Comparison of ENCODE assay signal across 14 cellular contexts in genomic region chr11:96161271-96162089, GRCh38.
A peak's percentile ranks its signal among the peaks of the same experiment; 100 is the strongest.
DNase-seq lines count a peak whose midpoint lies in the region; ATAC-seq and TF ChIP-seq lines count a peak whose summit lies in the region.
"Had no signal": no experiment of that assay in that cellular context is flagged by ENCODE, and none has a peak within 500 bp of the region (broad histone marks: within the 10 kb centered on the region; RNA-seq: fewer than 3 reads in every experiment).

No MANE protein-coding gene starts in this region.

- H3K27me3 Mint-ChIP-seq in MCF 10A (ENCODE audit: insufficient read depth, unreplicated experiment), result no peaks in the 10 kb centered on the region
- H3K27me3 Mint-ChIP-seq in brain, result no peaks in the 10 kb centered on the region
- no peaks in the 10 kb centered on the region for H3K27me3 Mint-ChIP-seq in activated CD4-positive, alpha-beta T cell treated with anti-CD3 and anti-CD28 coated beads for 36 hours
- no peaks in the 10 kb centered on the region for H3K27me3 Mint-ChIP-seq in activated CD8-positive, alpha-beta memory T cell treated with anti-CD3 and anti-CD28 coated beads, Interleukin-2, amount 10 ng/mL, durations not matched to agents 7 days and 5 days
- H3K27me3 Mint-ChIP-seq: natural killer cell treated with Interleukin-12 subunit alpha and Interleukin-12 subunit beta and Interleukin-15 and Interleukin-18, amount 100 ng/mL, for 72 hours had no signal

- no peak overlapping the region for H3K4me3 ChIP-seq in mammary epithelial cell (replicated peaks in 1 of 3; ENCODE audit: insufficient read depth in 1 of 3, low read depth in 2 of 3, low read length in 3 of 3)
- H3K4me3 ChIP-seq in mesodermal cell (ENCODE audit: extremely low read depth, insufficient read depth, low read length, poor library complexity, severe bottlenecking), result no peak overlapping the region
- no peak overlapping the region for H3K4me3 ChIP-seq in urinary bladder (ENCODE audit: low read depth, low read length)
- H3K4me3 ChIP-seq: tibial nerve had no signal

- H3K9me3 Mint-ChIP-seq in MCF 10A (ENCODE audit: unreplicated experiment), result no peaks in the 10 kb centered on the region
- H3K9me3 Mint-ChIP-seq in brain, result no peaks in the 10 kb centered on the region
- H3K9me3 Mint-ChIP-seq in activated CD4-positive, alpha-beta T cell treated with anti-CD3 and anti-CD28 coated beads for 36 hours (ENCODE audit: low read depth), result no peaks in the 10 kb centered on the region
- no peaks in the 10 kb centered on the region for H3K9me3 Mint-ChIP-seq in activated CD8-positive, alpha-beta memory T cell treated with anti-CD3 and anti-CD28 coated beads, Interleukin-2, amount 10 ng/mL, durations not matched to agents 7 days and 5 days (ENCODE audit: low read depth)
- H3K9me3 Mint-ChIP-seq: activated T-cell treated with anti-CD3 and anti-CD28 coated beads, Interleukin-2, amount 50 U/mL, for 4 hours; natural killer cell treated with Interleukin-12 subunit alpha and Interleukin-12 subunit beta and Interleukin-15 and Interleukin-18, amount 100 ng/mL, for 72 hours had no signal

- H3K4me2 ChIP-seq in mammary epithelial cell (ENCODE audit: insufficient read depth, low read depth, low read length), result no peak overlapping the region
- H3K4me2 ChIP-seq: KMS-11 had no signal

- H3K36me3 Mint-ChIP-seq in MCF 10A (ENCODE audit: insufficient read depth, unreplicated experiment), result no peaks in the 10 kb centered on the region
- H3K36me3 Mint-ChIP-seq in brain, result no peaks in the 10 kb centered on the region
- H3K36me3 Mint-ChIP-seq in activated CD4-positive, alpha-beta T cell treated with anti-CD3 and anti-CD28 coated beads for 36 hours (ENCODE audit: low read depth), result peaks cover 21% of the 10 kb centered on the region
- peaks cover 5% of the 10 kb centered on the region for H3K36me3 Mint-ChIP-seq in activated CD8-positive, alpha-beta memory T cell treated with anti-CD3 and anti-CD28 coated beads, Interleukin-2, amount 10 ng/mL, durations not matched to agents 7 days and 5 days
- H3K36me3 Mint-ChIP-seq: natural killer cell treated with Interleukin-12 subunit alpha and Interleukin-12 subunit beta and Interleukin-15 and Interleukin-18, amount 100 ng/mL, for 72 hours had no signal

- WGBS in mammary epithelial cell (ENCODE audit: low coverage, missing lambda C conversion rate), result 94% methylated on average over 10 of the region's 10 CpGs
- WGBS in mesodermal cell (ENCODE audit: insufficient coverage in 2 of 2), 2 experiments, result 71 to 79% methylated on average over 8 of the region's 10 CpGs
- WGBS in urinary bladder, result 44% methylated on average over 10 of the region's 10 CpGs

- ATAC-seq in activated CD4-positive, alpha-beta T cell treated with anti-CD3 and anti-CD28 coated beads for 36 hours, result no peak
- ATAC-seq in activated CD8-positive, alpha-beta memory T cell treated with anti-CD3 and anti-CD28 coated beads, Interleukin-2, amount 10 ng/mL, durations not matched to agents 7 days and 5 days, result no peak
- ATAC-seq: activated T-cell treated with anti-CD3 and anti-CD28 coated beads, Interleukin-2, amount 50 U/mL, for 4 hours; natural killer cell treated with Interleukin-12 subunit alpha and Interleukin-12 subunit beta and Interleukin-15 and Interleukin-18, amount 100 ng/mL, for 72 hours had no signal

- H3K9ac ChIP-seq in mammary epithelial cell (ENCODE audit: insufficient read depth, low read length), result no peak overlapping the region
- H3K9ac ChIP-seq: KMS-11 had no signal

- BruUV-seq in MCF 10A (replicated peaks; lab: Mats Ljungman, UMichigan) (no TSS peak), mammary epithelial cell (replicated peaks; lab: Mats Ljungman, UMichigan) (no TSS peak)

- no peak overlapping the region for H3K27ac ChIP-seq in mammary epithelial cell (ENCODE audit: insufficient read depth, low read depth, low read length)
- peak overlapping the region; percentile 66 for H3K27ac ChIP-seq in mesodermal cell (ENCODE audit: low read depth, low read length, severe bottlenecking)
- H3K27ac ChIP-seq in urinary bladder (ENCODE audit: low read depth), result peak overlapping the region; percentile 23
- H3K27ac ChIP-seq: KMS-11 had no signal

- H3K27ac Mint-ChIP-seq in MCF 10A (ENCODE audit: low read depth, unreplicated experiment) (peak overlapping the region; percentile 39), brain (peak overlapping the region in 4 of 5 experiments; percentile 24 to 84 (median 59))
- H3K27ac Mint-ChIP-seq in activated CD4-positive, alpha-beta T cell treated with anti-CD3 and anti-CD28 coated beads for 36 hours, result no peak overlapping the region
- H3K27ac Mint-ChIP-seq in activated CD8-positive, alpha-beta memory T cell treated with anti-CD3 and anti-CD28 coated beads, Interleukin-2, amount 10 ng/mL, durations not matched to agents 7 days and 5 days, result no peak overlapping the region

- no peak overlapping the region for H2AFZ ChIP-seq in mammary epithelial cell (ENCODE audit: low read depth, low read length)

- DNase-seq in MCF 10A (ENCODE audit: unreplicated experiment) (no peak), mammary epithelial cell (no peak), medulla oblongata (ENCODE audit: extremely low spot score) (no peak)
- no peak for DNase-seq in activated CD4-positive, alpha-beta T cell treated with anti-CD3 and anti-CD28 coated beads for 36 hours
- no peak for DNase-seq in activated CD8-positive, alpha-beta memory T cell treated with anti-CD3 and anti-CD28 coated beads, Interleukin-2, amount 10 ng/mL, durations not matched to agents 7 days and 5 days
- DNase-seq: activated T-cell treated with anti-CD3 and anti-CD28 coated beads, Interleukin-2, amount 50 U/mL, for 4 hours; NCI-H187; SIG-M5 had no signal

- H3K27me3 ChIP-seq in mammary epithelial cell (ENCODE audit: insufficient read depth, low read length), result no peaks in the 10 kb centered on the region
- H3K27me3 ChIP-seq: tibial nerve had no signal

- H3K36me3 ChIP-seq in mammary epithelial cell (ENCODE audit: insufficient read depth, low read length) (no peaks in the 10 kb centered on the region), mesodermal cell (ENCODE audit: control insufficient read depth, insufficient read depth, low read length) (no peaks in the 10 kb centered on the region), urinary bladder (ENCODE audit: insufficient read depth) (no peaks in the 10 kb centered on the region)
- H3K36me3 ChIP-seq: tibial nerve had no signal

- POLR2A ChIA-PET in MCF 10A (lab: Yijun Ruan, JAX), result interaction anchor here (0.7 to 2.2 kb wide), 2 partner anchors 77 to 81 kb away, joined by 5 to 9 read pairs; no protein-coding TSS in a partner anchor
- POLR2A ChIA-PET in activated CD4-positive, alpha-beta T cell treated with anti-CD3 and anti-CD28 coated beads for 36 hours (lab: Charles Lee), result no interaction called here

- intact Hi-C loops in MCF 10A (cut with micrococcal nuclease) (no loop called here), mammary epithelial cell (cut with micrococcal nuclease) (no loop called here)
- intact Hi-C loops in activated CD4-positive, alpha-beta T cell treated with anti-CD3 and anti-CD28 coated beads for 36 hours (cut with DNase I, micrococcal nuclease), result no loop called here

- CTCF ChIA-PET in MCF 10A (lab: Yijun Ruan, JAX) (interaction anchor here (0.6 kb wide), 1 partner anchor 69 kb away, joined by 3 read pairs; no protein-coding TSS in a partner anchor), mammary epithelial cell (lab: Charles Lee; ENCODE audit: low non-redundant PET) (no interaction called here)
- CTCF ChIA-PET in activated CD4-positive, alpha-beta T cell treated with anti-CD3 and anti-CD28 coated beads for 36 hours (lab: Charles Lee), result no interaction called here
- CTCF ChIA-PET in activated CD8-positive, alpha-beta memory T cell treated with anti-CD3 and anti-CD28 coated beads, Interleukin-2, amount 10 ng/mL, durations not matched to agents 7 days and 5 days (lab: Charles Lee), result interaction anchor here (1.1 to 3.5 kb wide), 2 partner anchors 36 to 180 kb away, joined by 4 to 12 read pairs; no protein-coding TSS in a partner anchor

- H3K4me1 Mint-ChIP-seq in MCF 10A (ENCODE audit: insufficient read depth, unreplicated experiment) (peaks cover 21% of the 10 kb centered on the region), brain (peaks cover 74% of the 10 kb centered on the region)
- peaks cover 52% of the 10 kb centered on the region for H3K4me1 Mint-ChIP-seq in activated CD4-positive, alpha-beta T cell treated with anti-CD3 and anti-CD28 coated beads for 36 hours
- peaks cover 26% of the 10 kb centered on the region for H3K4me1 Mint-ChIP-seq in activated CD8-positive, alpha-beta memory T cell treated with anti-CD3 and anti-CD28 coated beads, Interleukin-2, amount 10 ng/mL, durations not matched to agents 7 days and 5 days

- H3K9me3 ChIP-seq in mammary epithelial cell (replicated peaks; ENCODE audit: insufficient read depth, low read length), result no peaks in the 10 kb centered on the region
- H3K9me3 ChIP-seq in mesodermal cell (ENCODE audit: control insufficient read depth, low read length), result no peaks in the 10 kb centered on the region
- H3K9me3 ChIP-seq: tibial nerve had no signal

- TF ChIP-seq CTCF in MCF 10A (IDR thresholded peaks at IDR 0.05; ENCODE audit: unreplicated experiment), result no peak
- TF ChIP-seq CTCF in mammary epithelial cell (conservative IDR thresholded peaks at IDR 0.05 in 1 of 2, IDR thresholded peaks at IDR 0.05 in 1 of 2; ENCODE audit: extremely low read depth in 1 of 2, insufficient read depth in 1 of 2, low read depth in 1 of 2, low read length in 2 of 2), result no peak
- no peak for TF ChIP-seq CTCF in brain (conservative IDR thresholded peaks at IDR 0.05)

- no peaks in the 10 kb centered on the region for H4K20me1 ChIP-seq in mammary epithelial cell (ENCODE audit: insufficient read depth, low read length)

- in situ Hi-C loops in mammary epithelial cell (cut with MboI; ENCODE audit: low sequenced_read_pairs in 2 of 2), result no loop called here

- dilution Hi-C loops in mammary epithelial cell (cut with HindIII; ENCODE audit: low sequenced_read_pairs), result no loop called here

- H3K4me1 ChIP-seq in mammary epithelial cell (ENCODE audit: insufficient read depth, low read length) (peaks cover 15% of the 10 kb centered on the region), mesodermal cell (ENCODE audit: control insufficient read depth, insufficient read depth, low read length, poor library complexity, severe bottlenecking) (peaks cover 36% of the 10 kb centered on the region), urinary bladder (ENCODE audit: insufficient read depth) (no peaks in the 10 kb centered on the region)

- peaks cover 3% of the 10 kb centered on the region for H3K79me2 ChIP-seq in mammary epithelial cell (ENCODE audit: insufficient read depth, low read length)

- H3K4me3 Mint-ChIP-seq in MCF 10A (ENCODE audit: unreplicated experiment), result no peak overlapping the region
- H3K4me3 Mint-ChIP-seq in brain, result peak overlapping the region in 1 of 5 experiments; percentile 17
- no peak overlapping the region for H3K4me3 Mint-ChIP-seq in activated CD4-positive, alpha-beta T cell treated with anti-CD3 and anti-CD28 coated beads for 36 hours
- no peak overlapping the region for H3K4me3 Mint-ChIP-seq in activated CD8-positive, alpha-beta memory T cell treated with anti-CD3 and anti-CD28 coated beads, Interleukin-2, amount 10 ng/mL, durations not matched to agents 7 days and 5 days
- H3K4me3 Mint-ChIP-seq: activated T-cell treated with anti-CD3 and anti-CD28 coated beads, Interleukin-2, amount 50 U/mL, for 4 hours; natural killer cell treated with Interleukin-12 subunit alpha and Interleukin-12 subunit beta and Interleukin-15 and Interleukin-18, amount 100 ng/mL, for 72 hours had no signal

Comparison
In these comparisons a context has a peak if more than half of its experiments do, and no peak if none do; other contexts are left out.
1. CTCF ChIA-PET loops: an anchor here in MCF 10A (0.6 kb wide) and activated CD8-positive, alpha-beta memory T cell treated with anti-CD3 and anti-CD28 coated beads, Interleukin-2, amount 10 ng/mL, durations not matched to agents 7 days and 5 days (1.1 to 3.5 kb wide); none called in mammary epithelial cell and activated CD4-positive, alpha-beta T cell treated with anti-CD3 and anti-CD28 coated beads for 36 hours.
2. H3K27ac Mint-ChIP-seq: peak in MCF 10A (single experiment) and brain (4 of 5); none in activated CD4-positive, alpha-beta T cell treated with anti-CD3 and anti-CD28 coated beads for 36 hours (single experiment) and activated CD8-positive, alpha-beta memory T cell treated with anti-CD3 and anti-CD28 coated beads, Interleukin-2, amount 10 ng/mL, durations not matched to agents 7 days and 5 days (single experiment).